ENCODE assay signal across 13 cellular contexts in genomic region chr3:187943677-187944390, GRCh38.
DNase-seq lines count a peak whose midpoint lies in the region; ATAC-seq, FAIRE-seq and TF ChIP-seq lines count a peak whose summit lies in the region.
"Had no signal": no experiment of that assay in that cellular context is flagged by ENCODE, and none has a peak within 500 bp of the region (broad histone marks: within the 10 kb centered on the region; RNA-seq: fewer than 3 reads in every experiment).

No MANE protein-coding gene starts in this region.

- no peak overlapping the region for H2AFZ ChIP-seq in keratinocyte (ENCODE audit: control insufficient read depth, low read length)

- DNase-seq in Caki2 (ENCODE audit: low read depth), result peak; percentile 58
- DNase-seq in LoVo (ENCODE audit: low spot score), result peak; percentile 39
- DNase-seq in brain microvascular endothelial cell, result peak; percentile 43
- DNase-seq in keratinocyte (ENCODE audit: low read depth, low spot score), result no peak
- no peak for DNase-seq in iPS-NIHi7 (ENCODE audit: extremely low spot score)
- DNase-seq in central memory CD4-positive, alpha-beta T cell, result no peak
- no peak for DNase-seq in activated effector memory CD4-positive, alpha-beta T cell treated with Interleukin-2 at 50 U/mL for 16 hours
- DNase-seq: C1 segment of cervical spinal cord, NCI-H226, right cardiac atrium had no signal

- H3K27ac ChIP-seq in brain microvascular endothelial cell (no peak overlapping the region), keratinocyte (ENCODE audit: control insufficient read depth, insufficient read depth, low read length) (no peak overlapping the region)

- no peaks in the 10 kb centered on the region for H3K27me3 ChIP-seq in brain microvascular endothelial cell (replicated peaks)
- no peaks in the 10 kb centered on the region for H3K27me3 ChIP-seq in keratinocyte (ENCODE audit: control insufficient read depth, extremely low read depth, insufficient read depth, low read length)

- H3K36me3 ChIP-seq in brain microvascular endothelial cell (replicated peaks) (no peaks in the 10 kb centered on the region), keratinocyte (ENCODE audit: control insufficient read depth in 2 of 2, extremely low read depth in 1 of 2, insufficient read depth in 2 of 2, low read length in 2 of 2) (no peaks in the 10 kb centered on the region)

- no peaks in the 10 kb centered on the region for H3K79me2 ChIP-seq in keratinocyte (ENCODE audit: control insufficient read depth, insufficient read depth, low read length)

- peak overlapping the region; percentile 7 for H3K4me2 ChIP-seq in keratinocyte (ENCODE audit: control insufficient read depth, extremely low read depth, insufficient read depth, low read depth, low read length)

- FAIRE-seq in keratinocyte (lab: Jason Lieb, UNC), result no peak
- FAIRE-seq: RCC 7860 had no signal

- ATAC-seq in GM21717 (IDR thresholded peaks at IDR 0.05; ENCODE audit: unreplicated experiment), result no peak
- ATAC-seq: left lobe of liver, right cardiac atrium had no signal

- H3K4me3 ChIP-seq in brain microvascular endothelial cell (ENCODE audit: low read depth, low read length), result no peak overlapping the region
- no peak overlapping the region for H3K4me3 ChIP-seq in keratinocyte (ENCODE audit: control insufficient read depth in 2 of 3, extremely low read depth in 1 of 3, insufficient read depth in 2 of 3, low read depth in 1 of 3, low read length in 3 of 3)

- peaks cover 19% of the 10 kb centered on the region for H3K4me1 ChIP-seq in keratinocyte (ENCODE audit: control insufficient read depth, extremely low read depth, insufficient read depth, low read length)

- H3K9me1 ChIP-seq in keratinocyte (ENCODE audit: control insufficient read depth, extremely low read depth, insufficient read depth, low read length), result no peaks in the 10 kb centered on the region

- no peak overlapping the region for H3K9ac ChIP-seq in keratinocyte (ENCODE audit: control insufficient read depth, extremely low read depth, insufficient read depth, low read length)

- H3K9me3 ChIP-seq in keratinocyte (ENCODE audit: control insufficient read depth, low read depth, low read length), result no peaks in the 10 kb centered on the region

- dilution Hi-C loops in keratinocyte (cut with MboI; ENCODE audit: extremely low pct_ligation_motif_present, low sequenced_read_pairs), result no loop called here

- TF ChIP-seq CTCF in brain microvascular endothelial cell (IDR thresholded peaks at IDR 0.05; ENCODE audit: low read depth, low read length, missing control alignments) (no peak), keratinocyte (optimal IDR thresholded peaks at IDR 0.05 in 1 of 3, IDR thresholded peaks at IDR 0.05 in 1 of 3, conservative IDR thresholded peaks at IDR 0.05 in 1 of 3; ENCODE audit: extremely low read depth in 1 of 3, insufficient read depth in 2 of 3, low read length in 3 of 3) (no peak)

- H4K20me1 ChIP-seq in keratinocyte (ENCODE audit: control insufficient read depth, extremely low read depth, insufficient read depth, low read length), result no peaks in the 10 kb centered on the region

- in situ Hi-C loops in Caki2 (cut with HindIII; ENCODE audit: low pct_unique_long_range_greater_than_20kb, low sequenced_read_pairs) (no loop called here), brain microvascular endothelial cell (cut with HindIII; ENCODE audit: low pct_ligation_motif_present, low sequenced_read_pairs) (no loop called here)

Comparison
In these comparisons a context has a peak if more than half of its experiments do, and no peak if none do; other contexts are left out.
1. DNase-seq: peak in Caki2 (single experiment), LoVo (single experiment) and brain microvascular endothelial cell (single experiment); none in keratinocyte (single experiment), iPS-NIHi7 (single experiment), central memory CD4-positive, alpha-beta T cell (single experiment) and activated effector memory CD4-positive, alpha-beta T cell treated with Interleukin-2 at 50 U/mL for 16 hours (single experiment).